10 cellular contexts compared by ENCODE assay signal in the genomic region with DNA sequence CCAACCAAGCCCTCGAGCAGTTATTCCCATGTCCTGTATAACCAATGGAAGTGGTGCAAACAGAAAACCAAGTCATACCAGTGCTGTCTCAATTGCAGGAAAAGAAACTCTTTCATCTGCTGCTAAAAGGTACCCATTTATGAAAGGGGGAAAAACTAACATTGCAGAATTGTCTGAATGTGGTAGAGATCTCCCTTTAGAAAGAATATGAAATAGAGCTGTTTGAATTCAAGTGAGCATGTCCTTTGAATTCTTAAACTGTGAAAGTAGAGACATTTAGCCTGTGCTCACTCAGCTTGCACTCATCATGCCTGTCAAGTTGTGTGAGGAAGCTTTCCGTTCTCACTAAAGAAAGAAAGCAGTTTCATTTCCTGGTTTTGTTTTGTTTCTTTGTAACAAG.
DNase-seq lines count a peak whose midpoint lies in the region; ATAC-seq and TF ChIP-seq lines count a peak whose summit lies in the region.
"Had no signal": no experiment of that assay in that cellular context is flagged by ENCODE, and none has a peak within 500 bp of the region (broad histone marks: within the 10 kb centered on the region; RNA-seq: fewer than 3 reads in every experiment).

No MANE protein-coding gene starts in this region.

- TF ChIP-seq CTCF in Peyer's patch (IDR thresholded peaks at IDR 0.05) (no peak), WERI-Rb-1 (IDR thresholded peaks at IDR 0.05; ENCODE audit: low read depth, low read length) (no peak)

- H3K4me1 Mint-ChIP-seq in activated CD8-positive, alpha-beta memory T cell treated with anti-CD3 and anti-CD28 coated beads, Interleukin-2, amount 10 ng/mL, durations not matched to agents 7 days and 5 days: peaks cover 31% of the 10 kb centered on the region

- H3K9me3 Mint-ChIP-seq in activated CD8-positive, alpha-beta memory T cell treated with anti-CD3 and anti-CD28 coated beads, Interleukin-2, amount 10 ng/mL, durations not matched to agents 7 days and 5 days (ENCODE audit: low read depth): no peaks in the 10 kb centered on the region

- CTCF ChIA-PET in activated CD8-positive, alpha-beta memory T cell treated with anti-CD3 and anti-CD28 coated beads, Interleukin-2, amount 10 ng/mL, durations not matched to agents 7 days and 5 days (lab: Charles Lee): no interaction called here

- peak; percentile 53 for ATAC-seq in activated CD8-positive, alpha-beta memory T cell treated with anti-CD3 and anti-CD28 coated beads, Interleukin-2, amount 10 ng/mL, durations not matched to agents 7 days and 5 days
- peak; percentile 82 for ATAC-seq in HG02610 (IDR thresholded peaks at IDR 0.05; ENCODE audit: unreplicated experiment)
- ATAC-seq: HCT116 had no signal

- no peak overlapping the region for H3K27ac ChIP-seq in Peyer's patch
- H3K27ac ChIP-seq in WERI-Rb-1: no peak overlapping the region

- peak overlapping the region; percentile 82 for H3K27ac Mint-ChIP-seq in activated CD8-positive, alpha-beta memory T cell treated with anti-CD3 and anti-CD28 coated beads, Interleukin-2, amount 10 ng/mL, durations not matched to agents 7 days and 5 days

- no peak for DNase-seq in activated CD8-positive, alpha-beta memory T cell treated with anti-CD3 and anti-CD28 coated beads, Interleukin-2, amount 10 ng/mL, durations not matched to agents 7 days and 5 days
- DNase-seq in activated CD8-positive, alpha-beta memory T cell treated with anti-CD3 and anti-CD28 coated beads, Interleukin-2, amount 50 U/mL, for 48 hours: no peak
- DNase-seq in NAMALWA (ENCODE audit: low spot score): peak; percentile 67
- DNase-seq in pons (ENCODE audit: low spot score): peak; percentile 38
- no peak for DNase-seq in Peyer's patch
- DNase-seq in inferior parietal cortex (ENCODE audit: extremely low spot score): no peak
- DNase-seq in WERI-Rb-1: no peak
- DNase-seq: ACHN had no signal

- peak overlapping the region; percentile 24 for H3K4me3 Mint-ChIP-seq in activated CD8-positive, alpha-beta memory T cell treated with anti-CD3 and anti-CD28 coated beads, Interleukin-2, amount 10 ng/mL, durations not matched to agents 7 days and 5 days

- no peak for TF ChIP-seq POLR2A in Peyer's patch (IDR thresholded peaks at IDR 0.05)

- H3K4me1 ChIP-seq in Peyer's patch: peaks cover 0 to 6% (median 0%) of the 10 kb centered on the region in 4 donors

- H3K9me3 ChIP-seq in Peyer's patch (no peaks in the 10 kb centered on the region), WERI-Rb-1 (ENCODE audit: severe bottlenecking) (no peaks in the 10 kb centered on the region)

- H3K36me3 Mint-ChIP-seq in activated CD8-positive, alpha-beta memory T cell treated with anti-CD3 and anti-CD28 coated beads, Interleukin-2, amount 10 ng/mL, durations not matched to agents 7 days and 5 days: peaks cover 44% of the 10 kb centered on the region

- H3K4me3 ChIP-seq in Peyer's patch: no peak overlapping the region
- H3K4me3 ChIP-seq in WERI-Rb-1 (ENCODE audit: low read depth, low read length): no peak overlapping the region

- no peaks in the 10 kb centered on the region for H3K27me3 Mint-ChIP-seq in activated CD8-positive, alpha-beta memory T cell treated with anti-CD3 and anti-CD28 coated beads, Interleukin-2, amount 10 ng/mL, durations not matched to agents 7 days and 5 days

- H3K36me3 ChIP-seq in Peyer's patch (peaks cover 0 to 9% (median 0%) of the 10 kb centered on the region in 3 donors), WERI-Rb-1 (peaks cover 3% of the 10 kb centered on the region)

- H3K27me3 ChIP-seq in Peyer's patch (no peaks in the 10 kb centered on the region), WERI-Rb-1 (ENCODE audit: insufficient read depth, low read depth, severe bottlenecking) (no peaks in the 10 kb centered on the region)

Comparison
In these comparisons a context has a peak if more than half of its experiments do, and no peak if none do; other contexts are left out.
1. DNase-seq: peak in NAMALWA (single experiment) and pons (single experiment); none in activated CD8-positive, alpha-beta memory T cell treated with anti-CD3 and anti-CD28 coated beads, Interleukin-2, amount 10 ng/mL, durations not matched to agents 7 days and 5 days (single experiment), activated CD8-positive, alpha-beta memory T cell treated with anti-CD3 and anti-CD28 coated beads, Interleukin-2, amount 50 U/mL, for 48 hours (single experiment), Peyer's patch (0 of 3), inferior parietal cortex (single experiment) and WERI-Rb-1 (single experiment).